ENCODE assay signal across 20 cellular contexts in the genomic region with DNA sequence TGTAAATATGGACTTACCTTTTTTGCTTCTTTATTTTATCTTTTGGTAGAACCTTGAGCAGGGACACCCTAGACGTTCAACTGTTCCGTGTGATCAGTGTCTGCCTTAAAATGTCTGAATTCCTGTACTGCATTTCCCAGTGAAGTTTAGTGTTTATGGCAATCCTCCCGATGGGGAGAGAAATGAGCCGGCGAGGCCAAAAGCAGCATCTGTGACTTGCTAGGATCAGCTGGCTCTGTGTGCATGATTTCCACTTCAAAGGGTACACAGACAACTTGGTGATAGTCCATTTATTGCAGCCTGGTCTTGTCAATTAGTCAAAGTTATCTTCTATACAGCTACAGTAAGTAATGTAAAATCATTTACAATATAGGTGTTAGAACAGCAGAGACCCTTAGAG.
"Had no signal": no experiment of that assay in that cellular context is flagged by ENCODE, and none has a peak within 500 bp of the region (broad histone marks: within the 10 kb centered on the region; RNA-seq: fewer than 3 reads in every experiment).

No MANE protein-coding gene starts in this region.

- H3K4me1 ChIP-seq: foreskin keratinocyte, left lung, lower lobe of right lung, upper lobe of right lung, vagina had no signal

- H3K36me3 ChIP-seq: left lung, lower lobe of right lung, neural progenitor cell, ovary, tibial artery, upper lobe of right lung, vagina had no signal

- H2AFZ ChIP-seq: neural progenitor cell had no signal

- H3K27ac ChIP-seq: epithelial cell of prostate, foreskin keratinocyte, left lung, lower lobe of right lung, neural progenitor cell, ovary, tibial artery, upper lobe of right lung, vagina had no signal

- H3K4me3 ChIP-seq: left lung, lower lobe of right lung, neural progenitor cell, ovary, smooth muscle cell, tibial artery, upper lobe of right lung, vagina had no signal

- H3K4me3 Mint-ChIP-seq: dendritic cell treated with granulocyte-macrophage colony-stimulating factor and Interleukin-4, amounts not matched to agents 40 ng/mL and 50 ng/mL, for 4 days; effector memory CD8-positive, alpha-beta T cell; immature natural killer cell; memory B cell; natural killer cell treated with Interleukin-12 subunit alpha and Interleukin-12 subunit beta and Interleukin-15 and Interleukin-18, amount 100 ng/mL, for 72 hours; neural progenitor cell had no signal

- H3K27ac Mint-ChIP-seq: dendritic cell treated with granulocyte-macrophage colony-stimulating factor and Interleukin-4, amounts not matched to agents 40 ng/mL and 50 ng/mL, for 4 days; effector memory CD8-positive, alpha-beta T cell; immature natural killer cell; memory B cell; natural killer cell treated with Interleukin-12 subunit alpha and Interleukin-12 subunit beta and Interleukin-15 and Interleukin-18, amount 100 ng/mL, for 72 hours; neural progenitor cell had no signal

- H3K9me3 Mint-ChIP-seq: dendritic cell treated with granulocyte-macrophage colony-stimulating factor and Interleukin-4, amounts not matched to agents 40 ng/mL and 50 ng/mL, for 4 days; neural progenitor cell had no signal

- H3K36me3 Mint-ChIP-seq: immature natural killer cell; memory B cell; natural killer cell treated with Interleukin-12 subunit alpha and Interleukin-12 subunit beta and Interleukin-15 and Interleukin-18, amount 100 ng/mL, for 72 hours; neural progenitor cell had no signal

- ATAC-seq: effector memory CD8-positive, alpha-beta T cell; foreskin keratinocyte; left lung; lower lobe of right lung; natural killer cell treated with Interleukin-12 subunit alpha and Interleukin-12 subunit beta and Interleukin-15 and Interleukin-18, amount 100 ng/mL, for 72 hours; right cardiac atrium; upper lobe of right lung had no signal

- H3K27me3 ChIP-seq: foreskin keratinocyte, left lung, neural progenitor cell, ovary, tibial artery, upper lobe of right lung, vagina had no signal

- H3K9ac ChIP-seq: neural progenitor cell had no signal

- H3K9me3 ChIP-seq: left lung, lower lobe of right lung, ovary, tibial artery, upper lobe of right lung, vagina had no signal

- H3K4me2 ChIP-seq: neural progenitor cell, smooth muscle cell had no signal

- DNase-seq: effector memory CD8-positive, alpha-beta T cell; immature natural killer cell; left lung; lower lobe of right lung; midbrain; nucleus accumbens; ovary; right cardiac atrium; stimulated activated CD4-positive, alpha-beta T cell treated with anti-CD3 and anti-CD28 coated beads, Interleukin-2, amount 100 ng/mL, for 48 hours; stimulated activated naive CD4-positive, alpha-beta T cell treated with Interleukin-2 at 50 U/mL for 16 hours; tibial artery; upper lobe of right lung had no signal

- H3K4me1 Mint-ChIP-seq: immature natural killer cell, memory B cell had no signal

- H3K27me3 Mint-ChIP-seq: dendritic cell treated with granulocyte-macrophage colony-stimulating factor and Interleukin-4, amounts not matched to agents 40 ng/mL and 50 ng/mL, for 4 days; effector memory CD8-positive, alpha-beta T cell; memory B cell; natural killer cell treated with Interleukin-12 subunit alpha and Interleukin-12 subunit beta and Interleukin-15 and Interleukin-18, amount 100 ng/mL, for 72 hours had no signal
